In the genomic region with DNA sequence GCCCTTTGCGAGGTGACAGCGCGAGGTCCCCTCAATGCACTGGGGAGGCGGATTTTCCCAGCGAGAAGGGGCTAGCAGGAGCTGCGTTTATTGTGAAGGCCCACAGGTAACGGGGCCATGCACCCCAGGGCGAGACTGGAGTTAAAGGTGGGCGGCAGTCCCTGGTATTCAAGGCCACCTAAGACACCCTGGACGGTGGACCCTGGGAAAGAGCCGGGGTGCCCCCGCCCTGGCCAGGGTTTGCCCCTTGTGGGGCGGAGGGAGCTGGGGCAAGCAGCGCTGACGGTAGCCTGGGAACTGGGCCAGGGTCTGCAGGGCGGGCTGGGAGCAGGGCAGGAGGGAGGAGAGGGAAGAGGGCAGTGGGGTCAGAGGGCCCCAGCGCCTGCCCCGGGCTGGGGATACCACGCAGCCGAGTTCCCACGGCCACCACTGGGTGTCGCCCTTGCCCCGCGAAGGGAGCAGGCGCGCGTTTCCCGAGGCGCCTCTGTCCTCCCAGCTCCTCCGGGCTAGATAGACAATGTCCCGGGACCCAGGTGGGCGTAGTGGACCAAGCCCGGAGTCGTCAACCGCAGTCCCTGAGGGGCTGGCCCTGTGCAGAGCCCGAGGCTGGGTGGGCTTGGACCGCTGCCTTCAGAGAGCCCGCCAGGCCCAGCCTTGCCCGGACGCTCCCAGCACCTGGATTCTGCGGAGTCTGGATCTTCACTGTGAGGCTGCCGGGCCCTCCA, we compare ENCODE assay signal across 1 cellular context.
TF ChIP-seq lines count a peak whose summit lies in the region.

No MANE protein-coding gene starts in this region.

TF ChIP-seq in K562, 482 proteins besides CTCF, POLR2A, EP300 and RAD21 (continued from another document):
- TF ChIP-seq, protein P1, sequence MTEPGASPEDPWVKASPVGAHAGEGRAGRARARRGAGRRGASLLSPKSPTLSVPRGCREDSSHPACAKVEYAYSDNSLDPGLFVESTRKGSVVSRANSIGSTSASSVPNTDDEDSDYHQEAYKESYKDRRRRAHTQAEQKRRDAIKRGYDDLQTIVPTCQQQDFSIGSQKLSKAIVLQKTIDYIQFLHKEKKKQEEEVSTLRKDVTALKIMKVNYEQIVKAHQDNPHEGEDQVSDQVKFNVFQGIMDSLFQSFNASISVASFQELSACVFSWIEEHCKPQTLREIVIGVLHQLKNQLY (CRISPR knock-in tag; conservative IDR thresholded peaks at IDR 0.05), result no peak
- TF ChIP-seq, protein P2, sequence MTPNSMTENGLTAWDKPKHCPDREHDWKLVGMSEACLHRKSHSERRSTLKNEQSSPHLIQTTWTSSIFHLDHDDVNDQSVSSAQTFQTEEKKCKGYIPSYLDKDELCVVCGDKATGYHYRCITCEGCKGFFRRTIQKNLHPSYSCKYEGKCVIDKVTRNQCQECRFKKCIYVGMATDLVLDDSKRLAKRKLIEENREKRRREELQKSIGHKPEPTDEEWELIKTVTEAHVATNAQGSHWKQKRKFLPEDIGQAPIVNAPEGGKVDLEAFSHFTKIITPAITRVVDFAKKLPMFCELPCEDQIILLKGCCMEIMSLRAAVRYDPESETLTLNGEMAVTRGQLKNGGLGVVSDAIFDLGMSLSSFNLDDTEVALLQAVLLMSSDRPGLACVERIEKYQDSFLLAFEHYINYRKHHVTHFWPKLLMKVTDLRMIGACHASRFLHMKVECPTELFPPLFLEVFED (CRISPR knock-in tag; conservative IDR thresholded peaks at IDR 0.05), result no peak
- TF ChIP-seq CREBBP (IDR thresholded peaks at IDR 0.05; ENCODE audit: low read depth, low read length), result no peak
- peak in 1 of 2 experiments; percentile 43; a peak in 1 of 4 replicates for TF ChIP-seq MAZ (CRISPR knock-in tag; conservative IDR thresholded peaks at IDR 0.05 in 1 of 2, IDR thresholded peaks at IDR 0.05 in 1 of 2)
- 0 out of 2 replicates have a peak, but pooled peaks have one; percentile 29 for TF ChIP-seq CREM (IDR thresholded peaks at IDR 0.05; ENCODE audit: low read depth)
- peak; percentile 85 for TF ChIP-seq STAG1 (CRISPR knock-in tag; IDR thresholded peaks at IDR 0.05; ENCODE audit: borderline replicate concordance)
- TF ChIP-seq, protein P3, sequence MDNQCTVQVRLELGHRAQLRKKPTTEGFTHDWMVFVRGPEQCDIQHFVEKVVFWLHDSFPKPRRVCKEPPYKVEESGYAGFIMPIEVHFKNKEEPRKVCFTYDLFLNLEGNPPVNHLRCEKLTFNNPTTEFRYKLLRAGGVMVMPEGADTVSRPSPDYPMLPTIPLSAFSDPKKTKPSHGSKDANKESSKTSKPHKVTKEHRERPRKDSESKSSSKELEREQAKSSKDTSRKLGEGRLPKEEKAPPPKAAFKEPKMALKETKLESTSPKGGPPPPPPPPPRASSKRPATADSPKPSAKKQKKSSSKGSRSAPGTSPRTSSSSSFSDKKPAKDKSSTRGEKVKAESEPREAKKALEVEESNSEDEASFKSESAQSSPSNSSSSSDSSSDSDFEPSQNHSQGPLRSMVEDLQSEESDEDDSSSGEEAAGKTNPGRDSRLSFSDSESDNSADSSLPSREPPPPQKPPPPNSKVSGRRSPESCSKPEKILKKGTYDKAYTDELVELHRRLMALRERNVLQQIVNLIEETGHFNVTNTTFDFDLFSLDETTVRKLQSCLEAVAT (IDR thresholded peaks at IDR 0.05), result no peak
- no peak for TF ChIP-seq XRCC4 (IDR thresholded peaks at IDR 0.05; ENCODE audit: extremely low read depth, insufficient read depth, insufficient read length)
- TF ChIP-seq, protein P4, sequence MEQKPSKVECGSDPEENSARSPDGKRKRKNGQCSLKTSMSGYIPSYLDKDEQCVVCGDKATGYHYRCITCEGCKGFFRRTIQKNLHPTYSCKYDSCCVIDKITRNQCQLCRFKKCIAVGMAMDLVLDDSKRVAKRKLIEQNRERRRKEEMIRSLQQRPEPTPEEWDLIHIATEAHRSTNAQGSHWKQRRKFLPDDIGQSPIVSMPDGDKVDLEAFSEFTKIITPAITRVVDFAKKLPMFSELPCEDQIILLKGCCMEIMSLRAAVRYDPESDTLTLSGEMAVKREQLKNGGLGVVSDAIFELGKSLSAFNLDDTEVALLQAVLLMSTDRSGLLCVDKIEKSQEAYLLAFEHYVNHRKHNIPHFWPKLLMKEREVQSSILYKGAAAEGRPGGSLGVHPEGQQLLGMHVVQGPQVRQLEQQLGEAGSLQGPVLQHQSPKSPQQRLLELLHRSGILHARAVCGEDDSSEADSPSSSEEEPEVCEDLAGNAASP (IDR thresholded peaks at IDR 0.05), result no peak
- no peak for TF ChIP-seq NBN (IDR thresholded peaks at IDR 0.05; ENCODE audit: low read depth)
- TF ChIP-seq YY1 (IDR thresholded peaks at IDR 0.05; ENCODE audit: borderline replicate concordance in 1 of 3, control insufficient read depth in 1 of 3, extremely low read depth in 1 of 3, insufficient read depth in 3 of 3, insufficient read length in 1 of 3, insufficient replicate concordance in 2 of 3, low read depth in 1 of 3, low read length in 2 of 3), result no peak
- 0 out of 2 replicates have a peak, but pooled peaks have one; percentile 51 for TF ChIP-seq ARID2 (IDR thresholded peaks at IDR 0.05)
- TF ChIP-seq NELFE (IDR thresholded peaks at IDR 0.05; ENCODE audit: insufficient read depth, insufficient read length), result no peak
- TF ChIP-seq, protein P5, sequence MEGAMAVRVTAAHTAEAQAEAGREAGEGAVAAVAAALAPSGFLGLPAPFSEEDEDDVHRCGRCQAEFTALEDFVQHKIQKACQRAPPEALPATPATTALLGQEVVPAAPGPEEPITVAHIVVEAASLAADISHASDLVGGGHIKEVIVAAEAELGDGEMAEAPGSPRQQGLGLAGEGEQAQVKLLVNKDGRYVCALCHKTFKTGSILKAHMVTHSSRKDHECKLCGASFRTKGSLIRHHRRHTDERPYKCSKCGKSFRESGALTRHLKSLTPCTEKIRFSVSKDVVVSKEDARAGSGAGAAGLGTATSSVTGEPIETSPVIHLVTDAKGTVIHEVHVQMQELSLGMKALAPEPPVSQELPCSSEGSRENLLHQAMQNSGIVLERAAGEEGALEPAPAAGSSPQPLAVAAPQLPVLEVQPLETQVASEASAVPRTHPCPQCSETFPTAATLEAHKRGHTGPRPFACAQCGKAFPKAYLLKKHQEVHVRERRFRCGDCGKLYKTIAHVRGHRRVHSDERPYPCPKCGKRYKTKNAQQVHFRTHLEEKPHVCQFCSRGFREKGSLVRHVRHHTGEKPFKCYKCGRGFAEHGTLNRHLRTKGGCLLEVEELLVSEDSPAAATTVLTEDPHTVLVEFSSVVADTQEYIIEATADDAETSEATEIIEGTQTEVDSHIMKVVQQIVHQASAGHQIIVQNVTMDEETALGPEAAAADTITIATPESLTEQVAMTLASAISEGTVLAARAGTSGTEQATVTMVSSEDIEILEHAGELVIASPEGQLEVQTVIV (CRISPR knock-in tag; IDR thresholded peaks at IDR 0.05; ENCODE audit: borderline replicate concordance), result no peak
- TF ChIP-seq, protein P6, sequence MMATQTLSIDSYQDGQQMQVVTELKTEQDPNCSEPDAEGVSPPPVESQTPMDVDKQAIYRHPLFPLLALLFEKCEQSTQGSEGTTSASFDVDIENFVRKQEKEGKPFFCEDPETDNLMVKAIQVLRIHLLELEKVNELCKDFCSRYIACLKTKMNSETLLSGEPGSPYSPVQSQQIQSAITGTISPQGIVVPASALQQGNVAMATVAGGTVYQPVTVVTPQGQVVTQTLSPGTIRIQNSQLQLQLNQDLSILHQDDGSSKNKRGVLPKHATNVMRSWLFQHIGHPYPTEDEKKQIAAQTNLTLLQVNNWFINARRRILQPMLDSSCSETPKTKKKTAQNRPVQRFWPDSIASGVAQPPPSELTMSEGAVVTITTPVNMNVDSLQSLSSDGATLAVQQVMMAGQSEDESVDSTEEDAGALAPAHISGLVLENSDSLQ (IDR thresholded peaks at IDR 0.05), result no peak
- no peak for TF ChIP-seq FOXJ2 (tag; IDR thresholded peaks at IDR 0.05)
- TF ChIP-seq, protein P7, sequence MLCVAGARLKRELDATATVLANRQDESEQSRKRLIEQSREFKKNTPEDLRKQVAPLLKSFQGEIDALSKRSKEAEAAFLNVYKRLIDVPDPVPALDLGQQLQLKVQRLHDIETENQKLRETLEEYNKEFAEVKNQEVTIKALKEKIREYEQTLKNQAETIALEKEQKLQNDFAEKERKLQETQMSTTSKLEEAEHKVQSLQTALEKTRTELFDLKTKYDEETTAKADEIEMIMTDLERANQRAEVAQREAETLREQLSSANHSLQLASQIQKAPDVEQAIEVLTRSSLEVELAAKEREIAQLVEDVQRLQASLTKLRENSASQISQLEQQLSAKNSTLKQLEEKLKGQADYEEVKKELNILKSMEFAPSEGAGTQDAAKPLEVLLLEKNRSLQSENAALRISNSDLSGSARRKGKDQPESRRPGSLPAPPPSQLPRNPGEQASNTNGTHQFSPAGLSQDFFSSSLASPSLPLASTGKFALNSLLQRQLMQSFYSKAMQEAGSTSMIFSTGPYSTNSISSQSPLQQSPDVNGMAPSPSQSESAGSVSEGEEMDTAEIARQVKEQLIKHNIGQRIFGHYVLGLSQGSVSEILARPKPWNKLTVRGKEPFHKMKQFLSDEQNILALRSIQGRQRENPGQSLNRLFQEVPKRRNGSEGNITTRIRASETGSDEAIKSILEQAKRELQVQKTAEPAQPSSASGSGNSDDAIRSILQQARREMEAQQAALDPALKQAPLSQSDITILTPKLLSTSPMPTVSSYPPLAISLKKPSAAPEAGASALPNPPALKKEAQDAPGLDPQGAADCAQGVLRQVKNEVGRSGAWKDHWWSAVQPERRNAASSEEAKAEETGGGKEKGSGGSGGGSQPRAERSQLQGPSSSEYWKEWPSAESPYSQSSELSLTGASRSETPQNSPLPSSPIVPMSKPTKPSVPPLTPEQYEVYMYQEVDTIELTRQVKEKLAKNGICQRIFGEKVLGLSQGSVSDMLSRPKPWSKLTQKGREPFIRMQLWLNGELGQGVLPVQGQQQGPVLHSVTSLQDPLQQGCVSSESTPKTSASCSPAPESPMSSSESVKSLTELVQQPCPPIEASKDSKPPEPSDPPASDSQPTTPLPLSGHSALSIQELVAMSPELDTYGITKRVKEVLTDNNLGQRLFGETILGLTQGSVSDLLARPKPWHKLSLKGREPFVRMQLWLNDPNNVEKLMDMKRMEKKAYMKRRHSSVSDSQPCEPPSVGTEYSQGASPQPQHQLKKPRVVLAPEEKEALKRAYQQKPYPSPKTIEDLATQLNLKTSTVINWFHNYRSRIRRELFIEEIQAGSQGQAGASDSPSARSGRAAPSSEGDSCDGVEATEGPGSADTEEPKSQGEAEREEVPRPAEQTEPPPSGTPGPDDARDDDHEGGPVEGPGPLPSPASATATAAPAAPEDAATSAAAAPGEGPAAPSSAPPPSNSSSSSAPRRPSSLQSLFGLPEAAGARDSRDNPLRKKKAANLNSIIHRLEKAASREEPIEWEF (CRISPR knock-in tag; IDR thresholded peaks at IDR 0.05), result no peak
